ENCODE assay signal across 9 cellular contexts in genomic region chr20:64082821-64083379, GRCh38. TPM values are rescaled to one million over a fixed set of nuclear protein-coding genes. Genes with fewer than 3 reads are reported as not detected.
DNase-seq lines count a peak whose midpoint lies in the region; ATAC-seq, FAIRE-seq and TF ChIP-seq lines count a peak whose summit lies in the region.
"Had no signal": no experiment of that assay in that cellular context is flagged by ENCODE, and none has a peak within 500 bp of the region (broad histone marks: within the 10 kb centered on the region; RNA-seq: fewer than 3 reads in every experiment).

No MANE protein-coding gene starts in this region.

- H3K9ac ChIP-seq in ES-I3 (ENCODE audit: low read depth, low read length), result peak overlapping the region; percentile 50; the same call in 1 of the 2 replicates
- peak overlapping the region; percentile 88 for H3K9ac ChIP-seq in NT2/D1 (ENCODE audit: insufficient read length, low read depth)
- no peak overlapping the region for H3K9ac ChIP-seq in trophoblast cell (ENCODE audit: low read length)
- no peak overlapping the region for H3K9ac ChIP-seq in kidney (ENCODE audit: low read length in 2 of 2)

- no peak overlapping the region for H3K27ac ChIP-seq in trophoblast cell (ENCODE audit: low read depth, low read length)
- H3K27ac ChIP-seq in kidney (ENCODE audit: low read depth in 2 of 2, low read length in 2 of 2), result no peak overlapping the region

- no peak overlapping the region for H3K18ac ChIP-seq in trophoblast cell (ENCODE audit: low read length)

- no peak for FAIRE-seq in kidney (lab: Jason Lieb, UNC)
- FAIRE-seq: TTC549 had no signal

- H3K4me3 ChIP-seq in NT2/D1 (ENCODE audit: insufficient read length, low read depth) (peak overlapping the region; percentile 37), trophoblast cell (ENCODE audit: low read depth, low read length) (no peak overlapping the region), kidney (ENCODE audit: low read length in 2 of 2) (no peak overlapping the region)

- no peak overlapping the region for H2BK12ac ChIP-seq in trophoblast cell (ENCODE audit: low read length)

- H3K27me3 ChIP-seq in NT2/D1 (ENCODE audit: insufficient read depth, insufficient read length) (peaks cover 65% of the 10 kb centered on the region), trophoblast cell (ENCODE audit: insufficient read depth, low read length) (peaks cover 28% of the 10 kb centered on the region)

- ATAC-seq in effector memory CD8-positive, alpha-beta T cell (replicated peaks), result no peak
- no peak for ATAC-seq in GM19324 (IDR thresholded peaks at IDR 0.05; ENCODE audit: low FRiP score, unreplicated experiment)
- ATAC-seq in HG02884 (IDR thresholded peaks at IDR 0.05; ENCODE audit: unreplicated experiment), result no peak

- H2BK120ac ChIP-seq in trophoblast cell (ENCODE audit: insufficient read depth, low read length, poor library complexity), result no peak overlapping the region

- H3K14ac ChIP-seq in trophoblast cell (ENCODE audit: low read length), result no peak overlapping the region

- H4K12ac ChIP-seq in trophoblast cell (ENCODE audit: low read depth, low read length), result no peak overlapping the region

- H2AFZ ChIP-seq in trophoblast cell (ENCODE audit: insufficient read depth, low read length, poor library complexity), result no peak overlapping the region

- H3K27ac Mint-ChIP-seq in effector memory CD8-positive, alpha-beta T cell, result peak overlapping the region in 1 of 2 donors; percentile 72

- no peaks in the 10 kb centered on the region for H3K36me3 ChIP-seq in ES-I3 (ENCODE audit: insufficient read depth, low read length)
- H3K36me3 ChIP-seq in NT2/D1 (ENCODE audit: insufficient read depth, insufficient read length, low read length), result no peaks in the 10 kb centered on the region
- H3K36me3 ChIP-seq in trophoblast cell (ENCODE audit: control insufficient read depth in 1 of 2, insufficient read depth in 2 of 2, low read length in 2 of 2), result no peaks in the 10 kb centered on the region
- no peaks in the 10 kb centered on the region for H3K36me3 ChIP-seq in kidney (ENCODE audit: control insufficient read depth in 1 of 2, insufficient read depth in 2 of 2, low read length in 2 of 2)

- H3K9me3 ChIP-seq in ES-I3 (ENCODE audit: control insufficient read depth, insufficient read depth, low read length) (no peaks in the 10 kb centered on the region), NT2/D1 (ENCODE audit: insufficient read depth, low read length) (peaks cover 6% of the 10 kb centered on the region; the same call in 1 of the 2 replicates), trophoblast cell (ENCODE audit: insufficient read depth, low read depth, low read length) (peaks cover 9% of the 10 kb centered on the region), kidney (ENCODE audit: control insufficient read depth in 1 of 2, low read length in 2 of 2) (no peaks in the 10 kb centered on the region)

- H2AK5ac ChIP-seq in trophoblast cell (ENCODE audit: low read length), result no peak overlapping the region

- TF ChIP-seq CTCF in kidney (IDR thresholded peaks at IDR 0.05; ENCODE audit: borderline replicate concordance, extremely low read depth, insufficient read depth), result no peak

- intact Hi-C loops in kidney (cut with DNase I), result no loop called here

- peaks cover 26 to 34% of the 10 kb centered on the region in 2 donors for H3K4me1 Mint-ChIP-seq in effector memory CD8-positive, alpha-beta T cell (ENCODE audit: low read depth in 2 of 2)

- H3K4me1 ChIP-seq in ES-I3 (ENCODE audit: insufficient read depth, low read length) (peaks cover 9% of the 10 kb centered on the region; the same call in 1 of the 2 replicates), NT2/D1 (ENCODE audit: insufficient read depth, insufficient read length) (peaks cover 33% of the 10 kb centered on the region), trophoblast cell (ENCODE audit: control insufficient read depth in 1 of 2, insufficient read depth in 2 of 2, low read length in 2 of 2) (peaks cover 14 to 25% of the 10 kb centered on the region in 2 experiments), kidney (ENCODE audit: control insufficient read depth in 1 of 2, insufficient read depth in 1 of 2, low read depth in 1 of 2, low read length in 2 of 2) (peaks cover 3 to 20% of the 10 kb centered on the region in 2 donors)

- WGBS in trophoblast cell (ENCODE audit: extremely low coverage, insufficient coverage, insufficient read length), result no CpG with 5 or more reads among the region's 14 CpGs

- DNase-seq in NT2/D1 (ENCODE audit: low read depth, low spot score) (no peak), trophoblast cell (no peak), kidney (no peak)
- no peak for DNase-seq in effector memory CD8-positive, alpha-beta T cell
- no peak for DNase-seq in stimulated activated CD4-positive, alpha-beta T cell treated with anti-CD3 and anti-CD28 coated beads, Interleukin-4, amount 100 ng/mL, for 24 hours

- no peak overlapping the region for H3K4ac ChIP-seq in trophoblast cell (ENCODE audit: low read depth, low read length)

- H3K4me3 Mint-ChIP-seq in effector memory CD8-positive, alpha-beta T cell, result peak overlapping the region; percentile 80

- peaks cover 11% of the 10 kb centered on the region for H3K79me1 ChIP-seq in trophoblast cell (ENCODE audit: low read length)

- H3K23ac ChIP-seq in trophoblast cell (ENCODE audit: low read length), result no peak overlapping the region

- H3K36me3 Mint-ChIP-seq in effector memory CD8-positive, alpha-beta T cell (ENCODE audit: insufficient read depth), result peaks cover 13% of the 10 kb centered on the region

- no peak overlapping the region for H4K91ac ChIP-seq in trophoblast cell (ENCODE audit: low read depth, low read length)

- peaks cover 10% of the 10 kb centered on the region for H3K79me2 ChIP-seq in trophoblast cell (ENCODE audit: control insufficient read depth, insufficient read depth, low read length, poor library complexity)

- no peaks in the 10 kb centered on the region for H3K27me3 Mint-ChIP-seq in effector memory CD8-positive, alpha-beta T cell

- H3K4me2 ChIP-seq in trophoblast cell (ENCODE audit: low read length), result peak overlapping the region; percentile 91

- H2BK5ac ChIP-seq in trophoblast cell (ENCODE audit: low read depth, low read length, poor library complexity), result no peak overlapping the region

- no peak overlapping the region for H4K8ac ChIP-seq in trophoblast cell (ENCODE audit: low read depth, low read length)

- H3K9me3 Mint-ChIP-seq in effector memory CD8-positive, alpha-beta T cell, result no peaks in the 10 kb centered on the region

RNA-seq across cellular contexts. Expression of gene LKAAEAR1, which starts 1.3 kb away (rescaled TPM):
- not detected in 2 replicates for polyA plus RNA-seq in trophoblast cell (2013)
- total RNA-seq in kidney, result 0.31 TPM
- polyA plus RNA-seq in kidney (ENCODE audit: insufficient read depth, low read depth, low replicate concordance), result not detected

RNA-seq across cellular contexts. Expression of gene OPRL1, which starts 3.0 kb away (rescaled TPM):
- 1.1 and 1.4 TPM in 2 replicates for polyA plus RNA-seq in trophoblast cell (2013)
- total RNA-seq in kidney, result 1.2 TPM
- polyA plus RNA-seq in kidney (ENCODE audit: insufficient read depth, low read depth, low replicate concordance), result 0.39 TPM

RNA-seq across cellular contexts. Expression of gene RGS19, which starts 3.6 kb away (rescaled TPM):
- polyA plus RNA-seq in trophoblast cell (2013), result 7.5 and 8.3 TPM in 2 replicates
- 20.2 TPM for total RNA-seq in kidney
- 6.8 TPM for polyA plus RNA-seq in kidney (ENCODE audit: insufficient read depth, low read depth, low replicate concordance)

RNA-seq across cellular contexts. Expression of gene TCEA2, which starts 19.9 kb away (rescaled TPM):
- 55.8 and 60.4 TPM in 2 replicates for polyA plus RNA-seq in trophoblast cell (2013)
- 53.8 TPM for total RNA-seq in kidney
- polyA plus RNA-seq in kidney (ENCODE audit: insufficient read depth, low read depth, low replicate concordance), result 90.9 TPM

RNA-seq across cellular contexts. Expression of gene NPBWR2, which starts 24.5 kb away (rescaled TPM):
- not detected in 2 replicates for polyA plus RNA-seq in trophoblast cell (2013)
- not detected for total RNA-seq in kidney
- polyA plus RNA-seq in kidney (ENCODE audit: insufficient read depth, low read depth, low replicate concordance), result not detected

Comparison
In these comparisons a context has a peak if more than half of its experiments do, and no peak if none do; other contexts are left out.
1. H3K9ac ChIP-seq: peak in ES-I3 (single experiment) and NT2/D1 (single experiment); none in trophoblast cell (single experiment) and kidney (0 of 2).